In genomic region chr5:69091771-69092170, GRCh38 we compare ENCODE assay signal across 23 cellular contexts. TPM values are rescaled to one million over a fixed set of nuclear protein-coding genes. Genes with fewer than 3 reads are reported as not detected.
DNase-seq lines count a peak whose midpoint lies in the region; ATAC-seq and TF ChIP-seq lines count a peak whose summit lies in the region.
"Had no signal": no experiment of that assay in that cellular context is flagged by ENCODE, and none has a peak within 500 bp of the region (broad histone marks: within the 10 kb centered on the region; RNA-seq: fewer than 3 reads in every experiment).

No MANE protein-coding gene starts in this region.

- H3K27me3 ChIP-seq in osteoblast (ENCODE audit: insufficient read depth, low read length) = no peaks in the 10 kb centered on the region
- H3K27me3 ChIP-seq: BE2C had no signal

- peaks cover 16% of the 10 kb centered on the region for H3K4me1 Mint-ChIP-seq in activated T-cell treated with anti-CD3 and anti-CD28 coated beads, Interleukin-2, amount 50 U/mL, for 72 hours (ENCODE audit: low read depth)
- H3K4me1 Mint-ChIP-seq in activated T-helper 1 cell treated with anti-CD3 and anti-CD28 coated beads, Interleukin-12 subunit alpha, Interleukin-12 subunit beta, Interleukin-2, Interleukin-4 antibody, amounts not matched to agents 30 ng/mL and 10 ng/mL and 1 ng/mL, durations not matched to agents 14 hours and 24 hours and 36 hours (ENCODE audit: low read depth) = peaks cover 31% of the 10 kb centered on the region

- no peak overlapping the region for H3K4me3 ChIP-seq in osteoblast (ENCODE audit: insufficient read depth, low read length)

- no peak overlapping the region for H3K4me3 Mint-ChIP-seq in activated T-cell treated with anti-CD3 and anti-CD28 coated beads, Interleukin-2, amount 50 U/mL, for 72 hours
- no peak overlapping the region for H3K4me3 Mint-ChIP-seq in activated T-helper 1 cell treated with anti-CD3 and anti-CD28 coated beads, Interleukin-12 subunit alpha, Interleukin-12 subunit beta, Interleukin-2, Interleukin-4 antibody, amounts not matched to agents 30 ng/mL and 10 ng/mL and 1 ng/mL, durations not matched to agents 14 hours and 24 hours and 36 hours
- H3K4me3 Mint-ChIP-seq: CD14-positive monocyte; CD8-positive, alpha-beta memory T cell had no signal

- H3K36me3 ChIP-seq in osteoblast (ENCODE audit: insufficient read depth, low read length) = peaks cover 7% of the 10 kb centered on the region

- peak overlapping the region; percentile 33 for H3K27ac ChIP-seq in VCaP
- H3K27ac ChIP-seq in osteoblast (ENCODE audit: low read depth, low read length) = no peak overlapping the region

- H4K20me1 ChIP-seq in osteoblast (ENCODE audit: insufficient read depth, low read length) = no peaks in the 10 kb centered on the region

- H3K36me3 Mint-ChIP-seq in activated T-cell treated with anti-CD3 and anti-CD28 coated beads, Interleukin-2, amount 50 U/mL, for 72 hours (ENCODE audit: insufficient read depth in 2 of 2) = peaks cover 3 to 4% of the 10 kb centered on the region in 2 donors
- peaks cover 7% of the 10 kb centered on the region for H3K36me3 Mint-ChIP-seq in activated T-helper 1 cell treated with anti-CD3 and anti-CD28 coated beads, Interleukin-12 subunit alpha, Interleukin-12 subunit beta, Interleukin-2, Interleukin-4 antibody, amounts not matched to agents 30 ng/mL and 10 ng/mL and 1 ng/mL, durations not matched to agents 14 hours and 24 hours and 36 hours (ENCODE audit: low read depth)

- H3K27ac Mint-ChIP-seq in activated T-cell treated with anti-CD3 and anti-CD28 coated beads, Interleukin-2, amount 50 U/mL, for 72 hours = peak overlapping the region; percentile 75
- no peak overlapping the region for H3K27ac Mint-ChIP-seq in activated T-helper 1 cell treated with anti-CD3 and anti-CD28 coated beads, Interleukin-12 subunit alpha, Interleukin-12 subunit beta, Interleukin-2, Interleukin-4 antibody, amounts not matched to agents 30 ng/mL and 10 ng/mL and 1 ng/mL, durations not matched to agents 14 hours and 24 hours and 36 hours
- H3K27ac Mint-ChIP-seq: CD8-positive, alpha-beta memory T cell had no signal

- H3K4me1 ChIP-seq in osteoblast (ENCODE audit: insufficient read depth, low read length) = peaks cover 16% of the 10 kb centered on the region

- DNase-seq in activated T-cell treated with anti-CD3 and anti-CD28 coated beads, Interleukin-2, amount 50 U/mL, for 72 hours = no peak
- no peak for DNase-seq in activated T-cell treated with anti-CD3 and anti-CD28 coated beads, Interleukin-2, amount 50 U/mL, for 48 hours
- peak; percentile 3 for DNase-seq in EH (ENCODE audit: low read depth)
- DNase-seq in osteoblast (ENCODE audit: insufficient read length, low spot score, missing footprints) = no peak
- no peak for DNase-seq in GF-D8 (lab: John Stamatoyannopoulos, UW)
- DNase-seq in activated T-helper 1 cell treated with anti-CD3 and anti-CD28 coated beads, Interleukin-12 subunit alpha, Interleukin-12 subunit beta, Interleukin-2, Interleukin-4 antibody, amounts not matched to agents 30 ng/mL and 10 ng/mL and 1 ng/mL, durations not matched to agents 14 hours and 24 hours and 36 hours (ENCODE audit: low spot score) = no peak
- DNase-seq: 8988T; ACHN; CD8-positive, alpha-beta memory T cell; DMS 273 treated with DMSO at 0.1 percent for 48 hours; DMS79; MM.1S; NCI-H1417; NCI-H1694; NCI-H2029 treated with DMSO at 0.1 percent for 48 hours; NCI-H446 treated with DMSO at 0.1 percent for 48 hours; NCI-H526; NCI-H82; RPMI8226; SHP77 had no signal

- H3K9me3 ChIP-seq in osteoblast (ENCODE audit: low read depth, low read length) = no peaks in the 10 kb centered on the region
- H3K9me3 ChIP-seq: BE2C had no signal

- TF ChIP-seq CTCF in VCaP (conservative IDR thresholded peaks at IDR 0.05) = no peak
- TF ChIP-seq CTCF in osteoblast (IDR thresholded peaks at IDR 0.05; ENCODE audit: extremely low read depth, low read depth, low read length) = no peak

- peaks cover 29% of the 10 kb centered on the region for H3K79me2 ChIP-seq in osteoblast (ENCODE audit: insufficient read depth, low read length)

- H3K9me3 Mint-ChIP-seq in activated T-cell treated with anti-CD3 and anti-CD28 coated beads, Interleukin-2, amount 50 U/mL, for 72 hours = no peaks in the 10 kb centered on the region
- no peaks in the 10 kb centered on the region for H3K9me3 Mint-ChIP-seq in activated T-helper 1 cell treated with anti-CD3 and anti-CD28 coated beads, Interleukin-12 subunit alpha, Interleukin-12 subunit beta, Interleukin-2, Interleukin-4 antibody, amounts not matched to agents 30 ng/mL and 10 ng/mL and 1 ng/mL, durations not matched to agents 14 hours and 24 hours and 36 hours
- H3K9me3 Mint-ChIP-seq: CD8-positive, alpha-beta memory T cell had no signal

- H3K4me2 ChIP-seq in osteoblast (ENCODE audit: insufficient read depth, low read length) = no peak overlapping the region

- H2AFZ ChIP-seq in osteoblast (ENCODE audit: low read length) = peak overlapping the region; percentile 80

- H3K27me3 Mint-ChIP-seq in activated T-cell treated with anti-CD3 and anti-CD28 coated beads, Interleukin-2, amount 50 U/mL, for 72 hours (ENCODE audit: low read depth) = no peaks in the 10 kb centered on the region
- H3K27me3 Mint-ChIP-seq in activated T-helper 1 cell treated with anti-CD3 and anti-CD28 coated beads, Interleukin-12 subunit alpha, Interleukin-12 subunit beta, Interleukin-2, Interleukin-4 antibody, amounts not matched to agents 30 ng/mL and 10 ng/mL and 1 ng/mL, durations not matched to agents 14 hours and 24 hours and 36 hours (ENCODE audit: insufficient read depth) = no peaks in the 10 kb centered on the region
- H3K27me3 Mint-ChIP-seq: CD8-positive, alpha-beta memory T cell had no signal

- no peak for ATAC-seq in activated T-cell treated with anti-CD3 and anti-CD28 coated beads, Interleukin-2, amount 50 U/mL, for 72 hours (replicated peaks in 1 of 2)

- intact Hi-C loops in activated T-helper 1 cell treated with anti-CD3 and anti-CD28 coated beads, Interleukin-12 subunit alpha, Interleukin-12 subunit beta, Interleukin-2, Interleukin-4 antibody, amounts not matched to agents 30 ng/mL and 10 ng/mL and 1 ng/mL, durations not matched to agents 14 hours and 24 hours and 36 hours (cut with micrococcal nuclease) = loop anchor here (2.0 kb wide), 1 partner anchor 877 kb away; the partner anchor contains the start of gene PIK3R1

RNA-seq across cellular contexts. Expression of gene SLC30A5, which starts 2.0 kb away (rescaled TPM):
- 10 to 100 TPM; 31.7 to 37.0 TPM for total RNA-seq in activated T-cell treated with anti-CD3 and anti-CD28 coated beads, Interleukin-2, amount 50 U/mL, for 72 hours
- 42.0 and 47.7 TPM in 2 replicates for total RNA-seq in osteoblast
- total RNA-seq in activated T-helper 1 cell treated with anti-CD3 and anti-CD28 coated beads, Interleukin-12 subunit alpha, Interleukin-12 subunit beta, Interleukin-2, Interleukin-4 antibody, amounts not matched to agents 30 ng/mL and 10 ng/mL and 1 ng/mL, durations not matched to agents 14 hours and 24 hours and 36 hours = 60.8 and 67.4 TPM in 2 replicates
